Comparison of ENCODE assay signal across 10 cellular contexts in the genomic region with DNA sequence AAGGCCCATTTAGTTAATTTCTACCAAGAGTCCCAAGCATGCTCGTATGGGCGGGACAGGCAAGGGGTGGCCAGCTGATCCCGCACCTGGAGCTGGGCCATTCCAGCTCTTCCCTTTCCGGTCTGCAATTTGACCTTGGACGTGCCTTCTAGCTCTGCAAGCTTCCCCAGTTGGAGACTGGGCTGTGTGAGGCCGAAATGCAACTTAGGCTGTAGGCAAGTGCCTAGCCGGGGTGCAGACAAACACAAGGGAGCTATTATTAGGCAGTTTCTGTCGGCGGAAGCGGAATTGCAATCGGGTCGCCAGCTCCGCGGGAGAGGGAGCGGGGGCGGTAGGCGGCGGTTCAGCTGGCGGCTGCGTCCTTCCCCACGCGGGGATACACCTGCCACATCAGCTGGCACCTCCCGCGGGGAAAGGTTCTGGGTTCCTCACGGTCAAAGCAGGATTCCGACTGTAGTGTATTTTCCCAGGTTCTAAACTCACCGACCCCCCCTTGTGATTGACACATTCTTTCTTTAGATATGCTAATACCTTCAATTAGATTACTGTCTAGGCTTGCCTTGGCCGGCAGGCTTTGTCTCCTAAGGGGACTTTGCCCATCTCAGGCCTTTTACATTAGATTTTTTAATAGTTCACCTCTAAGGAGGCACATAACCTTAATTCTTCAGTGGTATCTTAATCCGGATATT. TPM values are rescaled to one million over a fixed set of nuclear protein-coding genes. Genes with fewer than 3 reads are reported as not detected.
DNase-seq lines count a peak whose midpoint lies in the region; ATAC-seq, FAIRE-seq and TF ChIP-seq lines count a peak whose summit lies in the region.
"Had no signal": no experiment of that assay in that cellular context is flagged by ENCODE, and none has a peak within 500 bp of the region (broad histone marks: within the 10 kb centered on the region; RNA-seq: fewer than 3 reads in every experiment).

No MANE protein-coding gene starts in this region.

- no peaks in the 10 kb centered on the region for H3K9me3 Mint-ChIP-seq in stimulated activated memory B cell treated with anti-CD40 and anti-IgM and Interleukin-4, amounts not matched to agents 10 μg/mL and 1 μg/mL and 100 μg/mL, for 72 hours

- no peak for TF ChIP-seq POLR2A in GM18505 (IDR thresholded peaks at IDR 0.05; ENCODE audit: borderline replicate concordance, extremely low read depth, insufficient read depth, insufficient read length)

- no peak for TF ChIP-seq CTCF in keratinocyte (optimal IDR thresholded peaks at IDR 0.05 in 1 of 3, IDR thresholded peaks at IDR 0.05 in 1 of 3, conservative IDR thresholded peaks at IDR 0.05 in 1 of 3; ENCODE audit: extremely low read depth in 1 of 3, insufficient read depth in 2 of 3, low read length in 3 of 3)

- H3K4me1 ChIP-seq in keratinocyte (ENCODE audit: control insufficient read depth, extremely low read depth, insufficient read depth, low read length), result peaks cover 32% of the 10 kb centered on the region

- H3K4me2 ChIP-seq in keratinocyte (ENCODE audit: control insufficient read depth, extremely low read depth, insufficient read depth, low read depth, low read length), result peak overlapping the region; percentile 41

- H3K9me1 ChIP-seq in keratinocyte (ENCODE audit: control insufficient read depth, extremely low read depth, insufficient read depth, low read length), result no peaks in the 10 kb centered on the region

- H2AFZ ChIP-seq in keratinocyte (ENCODE audit: control insufficient read depth, low read length), result peak overlapping the region; percentile 49

- no peak overlapping the region for H3K4me3 ChIP-seq in keratinocyte (ENCODE audit: control insufficient read depth in 2 of 3, extremely low read depth in 1 of 3, insufficient read depth in 2 of 3, low read depth in 1 of 3, low read length in 3 of 3)

- H3K27me3 Mint-ChIP-seq in stimulated activated memory B cell treated with anti-CD40 and anti-IgM and Interleukin-4, amounts not matched to agents 10 μg/mL and 1 μg/mL and 100 μg/mL, for 72 hours, result no peaks in the 10 kb centered on the region

- no peaks in the 10 kb centered on the region for H3K36me3 ChIP-seq in keratinocyte (ENCODE audit: control insufficient read depth in 2 of 2, extremely low read depth in 1 of 2, insufficient read depth in 2 of 2, low read length in 2 of 2)

- dilution Hi-C loops in keratinocyte (cut with MboI; ENCODE audit: extremely low pct_ligation_motif_present, low sequenced_read_pairs), result no loop called here

- peak overlapping the region; percentile 71 for H3K27ac Mint-ChIP-seq in stimulated activated memory B cell treated with anti-CD40 and anti-IgM and Interleukin-4, amounts not matched to agents 10 μg/mL and 1 μg/mL and 100 μg/mL, for 72 hours

- no peaks in the 10 kb centered on the region for H3K79me2 ChIP-seq in keratinocyte (ENCODE audit: control insufficient read depth, insufficient read depth, low read length)

- H4K20me1 ChIP-seq in keratinocyte (ENCODE audit: control insufficient read depth, extremely low read depth, insufficient read depth, low read length), result no peaks in the 10 kb centered on the region

- DNase-seq in DMS 273 (lab: John Stamatoyannopoulos, UW; ENCODE audit: unreplicated experiment) (peak; percentile 73), DMS 273 treated with DMSO at 0.1 percent for 48 hours (lab: John Stamatoyannopoulos, UW) (no peak), caudate nucleus (lab: John Stamatoyannopoulos, UW) (peak in 52 of 61 donors; percentile 4 to 80 (median 42)), keratinocyte (ENCODE audit: low read depth, low spot score) (no peak)
- DNase-seq: NCI-H510A had no signal

- no peak overlapping the region for H3K9ac ChIP-seq in keratinocyte (ENCODE audit: control insufficient read depth, extremely low read depth, insufficient read depth, low read length)

- no peaks in the 10 kb centered on the region for H3K9me3 ChIP-seq in keratinocyte (ENCODE audit: control insufficient read depth, low read depth, low read length)

- peak; percentile 48 for ATAC-seq in stimulated activated memory B cell treated with anti-CD40 and anti-IgM and Interleukin-4, amounts not matched to agents 10 μg/mL and 1 μg/mL and 100 μg/mL, for 72 hours
- no peak for ATAC-seq in GM18870 (IDR thresholded peaks at IDR 0.05; ENCODE audit: unreplicated experiment)
- no peak for ATAC-seq in GM18505 (IDR thresholded peaks at IDR 0.05; ENCODE audit: unreplicated experiment)
- no peak for ATAC-seq in GM18520 (IDR thresholded peaks at IDR 0.05; ENCODE audit: unreplicated experiment)

- no peaks in the 10 kb centered on the region for H3K36me3 Mint-ChIP-seq in stimulated activated memory B cell treated with anti-CD40 and anti-IgM and Interleukin-4, amounts not matched to agents 10 μg/mL and 1 μg/mL and 100 μg/mL, for 72 hours

- no peak for FAIRE-seq in keratinocyte (lab: Jason Lieb, UNC)

- H3K4me1 Mint-ChIP-seq in stimulated activated memory B cell treated with anti-CD40 and anti-IgM and Interleukin-4, amounts not matched to agents 10 μg/mL and 1 μg/mL and 100 μg/mL, for 72 hours, result peaks cover 27% of the 10 kb centered on the region

- peak overlapping the region; percentile 77 for H3K4me3 Mint-ChIP-seq in stimulated activated memory B cell treated with anti-CD40 and anti-IgM and Interleukin-4, amounts not matched to agents 10 μg/mL and 1 μg/mL and 100 μg/mL, for 72 hours

- H3K27ac ChIP-seq in caudate nucleus (ENCODE audit: low read depth, low read length) (peak overlapping the region; percentile 63), keratinocyte (ENCODE audit: control insufficient read depth, insufficient read depth, low read length) (peak overlapping the region; percentile 14)
- H3K27ac ChIP-seq: 22Rv1 had no signal

- H3K27me3 ChIP-seq in keratinocyte (ENCODE audit: control insufficient read depth, extremely low read depth, insufficient read depth, low read length), result no peaks in the 10 kb centered on the region

RNA-seq across cellular contexts. Expression of gene ZNF532, which starts 17.1 kb away (rescaled TPM):
- 31.5 to 49.6 TPM (median 36.0 TPM) in 3 replicates for polyA plus RNA-seq in keratinocyte
- 15.9 TPM for polyA plus RNA-seq in keratinocyte (2011; ENCODE audit: low read depth)
- polyA plus RNA-seq in keratinocyte (2011; cell fraction: cytosol; rRNA removed), result 29.6 and 38.6 TPM in 2 replicates
- polyA plus RNA-seq in keratinocyte (2011; cell fraction: nucleus; rRNA removed), result 71.9 and 86.5 TPM in 2 replicates
- 12.6 and 23.3 TPM in 2 replicates for polyA plus RNA-seq in keratinocyte (2012; ENCODE audit: low replicate concordance)
- polyA minus RNA-seq in keratinocyte, result 78.4 to 113 TPM (median 109 TPM) in 3 replicates
- polyA minus RNA-seq in keratinocyte (2011; cell fraction: cytosol; rRNA and poly(A)+ RNA removed), result 35.1 TPM
- polyA minus RNA-seq in keratinocyte (2011; cell fraction: nucleus; rRNA and poly(A)+ RNA removed), result 35.3 and 77.5 TPM in 2 replicates

Comparison
In these comparisons a context has a peak if more than half of its experiments do, and no peak if none do; other contexts are left out.
1. DNase-seq: peak in DMS 273 (single experiment) and caudate nucleus (52 of 61); none in DMS 273 treated with DMSO at 0.1 percent for 48 hours (single experiment) and keratinocyte (single experiment).